ENCODE assay signal across 19 cellular contexts in genomic region chr1:172118618-172119017, GRCh38.
"Had no signal": no experiment of that assay in that cellular context is flagged by ENCODE, and none has a peak within 500 bp of the region (broad histone marks: within the 10 kb centered on the region; RNA-seq: fewer than 3 reads in every experiment).

No MANE protein-coding gene starts in this region.

- H3K36me3 Mint-ChIP-seq: natural killer cell had no signal

- DNase-seq: activated CD4-positive, alpha-beta T cell treated with anti-CD3 and anti-CD28 coated beads for 48 hours; activated CD4-positive, CD25-positive, alpha-beta regulatory T cell; activated effector memory CD4-positive, alpha-beta T cell treated with Interleukin-2 at 50 U/mL for 16 hours; activated T-cell treated with anti-CD3 and anti-CD28 coated beads, Interleukin-2, amount 50 U/mL, for 48 hours; amniotic stem cell; cerebellar nuclear complex; esophagus squamous epithelium; gastrocnemius medialis; head of caudate nucleus; hypothalamus; left ventricle myocardium inferior; midbrain; natural killer cell; stimulated activated CD4-positive, alpha-beta T cell treated with anti-CD3 and anti-CD28 coated beads, Interleukin-2, amount 100 ng/mL, for 48 hours; stimulated activated CD8-positive, alpha-beta memory T cell treated with anti-CD3 and anti-CD28 coated beads, Interleukin-4, amount 100 ng/mL, for 48 hours; T-helper 1 cell; testis had no signal

- H3K9me3 Mint-ChIP-seq: natural killer cell had no signal

- H3K27me3 Mint-ChIP-seq: activated naive CD8-positive, alpha-beta T cell; type B pancreatic cell had no signal

- H3K4me3 Mint-ChIP-seq: activated naive CD8-positive, alpha-beta T cell; natural killer cell; type B pancreatic cell had no signal

- ATAC-seq: gastrocnemius medialis had no signal

- H3K27ac Mint-ChIP-seq: activated naive CD8-positive, alpha-beta T cell; type B pancreatic cell had no signal
